1 cellular context compared by ENCODE assay signal in genomic region chr11:114229062-114229450, GRCh38.
TF ChIP-seq lines count a peak whose summit lies in the region.

No MANE protein-coding gene starts in this region.

TF ChIP-seq in GM23338, 12 proteins besides CTCF, POLR2A, EP300 and RAD21 (continued from another document):
- TF ChIP-seq REST (IDR thresholded peaks at IDR 0.05; ENCODE audit: unreplicated experiment) (no peak), NANOG (IDR thresholded peaks at IDR 0.05; ENCODE audit: borderline replicate concordance) (no peak), EZH2phosphoT487 (IDR thresholded peaks at IDR 0.05; ENCODE audit: unreplicated experiment) (no peak), CREB1 (CRISPR knock-in tag; IDR thresholded peaks at IDR 0.05; ENCODE audit: low read depth) (no peak), JUNB (IDR thresholded peaks at IDR 0.05; ENCODE audit: unreplicated experiment) (no peak), ETS1 (IDR thresholded peaks at IDR 0.05) (no peak)
TF ChIP-seq in GM23338: peak in this region for 0.
